In genomic region chr14:64715628-64716412, GRCh38 we compare ENCODE assay signal across 10 cellular contexts. TPM values are rescaled to one million over a fixed set of nuclear protein-coding genes. Genes with fewer than 3 reads are reported as not detected.
DNase-seq lines count a peak whose midpoint lies in the region; ATAC-seq and TF ChIP-seq lines count a peak whose summit lies in the region.
"Had no signal": no experiment of that assay in that cellular context is flagged by ENCODE, and none has a peak within 500 bp of the region (broad histone marks: within the 10 kb centered on the region; RNA-seq: fewer than 3 reads in every experiment).

No MANE protein-coding gene starts in this region.

- in situ Hi-C loops in GM23248 (cut with MboI): no loop called here

- H3K79me2 ChIP-seq in GM23248 (ENCODE audit: insufficient read depth): no peaks in the 10 kb centered on the region; the same call in 1 of the 2 replicates

- H3K27ac ChIP-seq in foreskin keratinocyte (peak overlapping the region; percentile 77), muscle layer of duodenum (ENCODE audit: low read length) (peak overlapping the region; percentile 68), upper lobe of right lung (peak overlapping the region; percentile 51), GM23248 (no peak overlapping the region)

- H3K9me2 ChIP-seq in GM23248 (ENCODE audit: insufficient read depth): no peaks in the 10 kb centered on the region

- no peak overlapping the region for H3K9ac ChIP-seq in GM23248

- H3K9me3 ChIP-seq in muscle layer of duodenum (ENCODE audit: control insufficient read depth in 1 of 2, low read length in 2 of 2): peaks cover 0 to 3% of the 10 kb centered on the region in 2 donors
- H3K9me3 ChIP-seq in upper lobe of right lung: no peaks in the 10 kb centered on the region
- H3K9me3 ChIP-seq in GM23248 (ENCODE audit: low read depth): no peaks in the 10 kb centered on the region

- H3K36me3 ChIP-seq in muscle layer of duodenum (ENCODE audit: control insufficient read depth in 1 of 2, insufficient read depth in 2 of 2, low read length in 2 of 2): no peaks in the 10 kb centered on the region
- H3K36me3 ChIP-seq in upper lobe of right lung: no peaks in the 10 kb centered on the region
- H3K36me3 ChIP-seq in GM23248 (ENCODE audit: low read depth): peaks cover 5% of the 10 kb centered on the region; the same call in 1 of the 2 replicates

- WGBS in GM23248 (ENCODE audit: low coverage in 1 of 2, low lambda C conversion rate in 2 of 2, missing lambda C conversion rate in 2 of 2), 2 experiments: 47 to 49% methylated on average over 22 of the region's 22 CpGs

- DNase-seq in NCI-H1417 (lab: John Stamatoyannopoulos, UW): peak in 2 of 3 experiments; percentile 40 to 71
- no peak for DNase-seq in NCI-H1417 treated with DMSO at 0.1 percent for 48 hours (lab: John Stamatoyannopoulos, UW)
- peak in 1 of 2 donors; percentile 41 for DNase-seq in foreskin keratinocyte
- no peak for DNase-seq in upper lobe of right lung
- DNase-seq in GM23248: no peak
- DNase-seq: amniotic stem cell had no signal

- no peaks in the 10 kb centered on the region for H3F3A ChIP-seq in GM23248 (ENCODE audit: insufficient read depth)

- intact Hi-C loops in upper lobe of right lung (cut with DNase I): no loop called here

- H4K20me1 ChIP-seq in GM23248 (ENCODE audit: insufficient read depth): no peaks in the 10 kb centered on the region

- no peak overlapping the region for H2AFZ ChIP-seq in GM23248

- no peaks in the 10 kb centered on the region for H3K27me3 ChIP-seq in foreskin keratinocyte
- no peaks in the 10 kb centered on the region for H3K27me3 ChIP-seq in muscle layer of duodenum (ENCODE audit: low read depth, low read length)
- no peaks in the 10 kb centered on the region for H3K27me3 ChIP-seq in upper lobe of right lung
- no peaks in the 10 kb centered on the region for H3K27me3 ChIP-seq in GM23248 (replicated peaks; ENCODE audit: insufficient read depth)

- H3K4me2 ChIP-seq in GM23248 (ENCODE audit: unreplicated experiment): no peak overlapping the region

- ATAC-seq in foreskin keratinocyte: peak; percentile 1
- ATAC-seq in upper lobe of right lung: peak; percentile 40
- no peak for ATAC-seq in GM19463 (IDR thresholded peaks at IDR 0.05; ENCODE audit: unreplicated experiment)
- no peak for ATAC-seq in HG03196 (IDR thresholded peaks at IDR 0.05; ENCODE audit: unreplicated experiment)
- ATAC-seq: SK-N-SH treated with all-trans-retinoic acid at 6 μM for 48 hours had no signal

- H3K4me3 ChIP-seq in muscle layer of duodenum (ENCODE audit: low read depth in 1 of 2, low read length in 2 of 2): peak overlapping the region; percentile 40 to 56
- peak overlapping the region; percentile 39 for H3K4me3 ChIP-seq in upper lobe of right lung
- H3K4me3 ChIP-seq in GM23248: no peak overlapping the region

- H3K4me1 ChIP-seq in foreskin keratinocyte: peaks cover 55% of the 10 kb centered on the region
- peaks cover 18 to 47% of the 10 kb centered on the region in 2 donors for H3K4me1 ChIP-seq in muscle layer of duodenum (ENCODE audit: control insufficient read depth in 1 of 2, insufficient read depth in 2 of 2, low read length in 2 of 2)
- H3K4me1 ChIP-seq in upper lobe of right lung: peaks cover 37% of the 10 kb centered on the region
- H3K4me1 ChIP-seq in GM23248 (ENCODE audit: insufficient read depth): peaks cover 12% of the 10 kb centered on the region

- no peak for TF ChIP-seq CTCF in foreskin keratinocyte (conservative IDR thresholded peaks at IDR 0.05)
- no peak for TF ChIP-seq CTCF in upper lobe of right lung (IDR thresholded peaks at IDR 0.05)

RNA-seq across cellular contexts. Expression of gene PLEKHG3, which starts 11.6 kb away (rescaled TPM):
- total RNA-seq in foreskin keratinocyte (84.7 and 99.7 TPM in 2 replicates), upper lobe of right lung (34.5 TPM)
- polyA plus RNA-seq in foreskin keratinocyte (41.3 and 47.0 TPM in 2 replicates), GM23248 (2016; fragmentation: Nextera tagmentation; extraction: Ambion mirVana) (2.1 and 2.4 TPM in 2 replicates)
- 4.6 and 6.9 TPM in 2 replicates for total RNA-seq in GM23248 (2014; rRNA removed; shearing (Covaris generic))

Comparison
In these comparisons a context has a peak if more than half of its experiments do, and no peak if none do; other contexts are left out.
1. DNase-seq: peak in NCI-H1417 (2 of 3); none in NCI-H1417 treated with DMSO at 0.1 percent for 48 hours (single experiment), upper lobe of right lung (single experiment) and GM23248 (single experiment).
2. ATAC-seq: peak in foreskin keratinocyte (single experiment) and upper lobe of right lung (single experiment); none in GM19463 (single experiment) and HG03196 (single experiment).